ENCODE assay signal across 16 cellular contexts in genomic region chr17:945672-946071, GRCh38.
"Had no signal": no experiment of that assay in that cellular context is flagged by ENCODE, and none has a peak within 500 bp of the region (broad histone marks: within the 10 kb centered on the region; RNA-seq: fewer than 3 reads in every experiment).

No MANE protein-coding gene starts in this region.

- DNase-seq: activated CD4-positive, alpha-beta T cell treated with anti-CD3 and anti-CD28 coated beads, Interleukin-2, amount 10 ng/mL, durations not matched to agents 7 days and 5 days; activated CD4-positive, CD25-positive, alpha-beta regulatory T cell; activated CD8-positive, alpha-beta memory T cell treated with anti-CD3 and anti-CD28 coated beads for 24 hours; activated naive CD4-positive, alpha-beta T cell treated with anti-CD3 and anti-CD28 coated beads, Interleukin-2, amount 10 ng/mL, durations not matched to agents 7 days and 5 days; activated T-cell treated with anti-CD3 and anti-CD28 coated beads for 4 hours; hypothalamus; immature natural killer cell; left colon; pancreas; stimulated activated CD4-positive, alpha-beta T cell treated with anti-CD3 and anti-CD28 coated beads, Interleukin-4, amount 100 ng/mL, for 24 hours; T-helper 2 cell; thyroid gland; uterus had no signal

- H3K27ac ChIP-seq: pancreas, thyroid gland had no signal

- H3K27ac Mint-ChIP-seq: activated CD4-positive, alpha-beta T cell treated with anti-CD3 and anti-CD28 coated beads, Interleukin-2, amount 10 ng/mL, durations not matched to agents 7 days and 5 days; activated naive CD4-positive, alpha-beta T cell treated with anti-CD3 and anti-CD28 coated beads, Interleukin-2, amount 10 ng/mL, durations not matched to agents 7 days and 5 days; activated T-helper 2 cell treated with anti-CD3 and anti-CD28 coated beads, Interferon-gamma antibody, Interleukin-2, Interleukin-4, amounts not matched to agents 10 μg/mL and 5 μg/mL and 100 μg/mL, durations not matched to agents 14 hours and 24 hours and 36 hours; immature natural killer cell; stimulated activated naive CD8-positive, alpha-beta T cell treated with anti-CD3 and anti-CD28 coated beads, Interleukin-15, Interleukin-2, amounts not matched to agents 100 ng/mL and 50 ng/mL, for 24 hours had no signal

- H3K4me1 Mint-ChIP-seq: activated CD4-positive, alpha-beta T cell treated with anti-CD3 and anti-CD28 coated beads, Interleukin-2, amount 10 ng/mL, durations not matched to agents 7 days and 5 days; activated naive CD4-positive, alpha-beta T cell treated with anti-CD3 and anti-CD28 coated beads, Interleukin-2, amount 10 ng/mL, durations not matched to agents 7 days and 5 days; central memory CD8-positive, alpha-beta T cell; immature natural killer cell had no signal

- H3K27me3 ChIP-seq: pancreas, thyroid gland, uterus had no signal

- H3K4me3 ChIP-seq: pancreas, thyroid gland, uterus had no signal

- H3K36me3 ChIP-seq: pancreas, thyroid gland, uterus had no signal

- ATAC-seq: left colon, pancreas had no signal

- H3K9me3 ChIP-seq: pancreas, thyroid gland, uterus had no signal

- H3K4me3 Mint-ChIP-seq: activated CD4-positive, alpha-beta T cell treated with anti-CD3 and anti-CD28 coated beads, Interleukin-2, amount 10 ng/mL, durations not matched to agents 7 days and 5 days; activated naive CD4-positive, alpha-beta T cell treated with anti-CD3 and anti-CD28 coated beads, Interleukin-2, amount 10 ng/mL, durations not matched to agents 7 days and 5 days; central memory CD8-positive, alpha-beta T cell; immature natural killer cell; stimulated activated naive CD8-positive, alpha-beta T cell treated with anti-CD3 and anti-CD28 coated beads, Interleukin-15, Interleukin-2, amounts not matched to agents 100 ng/mL and 50 ng/mL, for 24 hours had no signal

- H3K36me3 Mint-ChIP-seq: activated naive CD4-positive, alpha-beta T cell treated with anti-CD3 and anti-CD28 coated beads, Interleukin-2, amount 10 ng/mL, durations not matched to agents 7 days and 5 days; immature natural killer cell had no signal

- H3K4me1 ChIP-seq: pancreas, uterus had no signal

- H3K9me3 Mint-ChIP-seq: activated CD4-positive, alpha-beta T cell treated with anti-CD3 and anti-CD28 coated beads, Interleukin-2, amount 10 ng/mL, durations not matched to agents 7 days and 5 days; activated naive CD4-positive, alpha-beta T cell treated with anti-CD3 and anti-CD28 coated beads, Interleukin-2, amount 10 ng/mL, durations not matched to agents 7 days and 5 days; activated T-helper 2 cell treated with anti-CD3 and anti-CD28 coated beads, Interferon-gamma antibody, Interleukin-2, Interleukin-4, amounts not matched to agents 10 μg/mL and 5 μg/mL and 100 μg/mL, durations not matched to agents 14 hours and 24 hours and 36 hours; central memory CD8-positive, alpha-beta T cell; immature natural killer cell; stimulated activated naive CD8-positive, alpha-beta T cell treated with anti-CD3 and anti-CD28 coated beads, Interleukin-15, Interleukin-2, amounts not matched to agents 100 ng/mL and 50 ng/mL, for 24 hours had no signal
